Comparison of ENCODE assay signal across 11 cellular contexts in genomic region chr1:67077593-67077992, GRCh38. TPM values are rescaled to one million over a fixed set of nuclear protein-coding genes. Genes with fewer than 3 reads are reported as not detected.
"Had no signal": no experiment of that assay in that cellular context is flagged by ENCODE, and none has a peak within 500 bp of the region (broad histone marks: within the 10 kb centered on the region; RNA-seq: fewer than 3 reads in every experiment).

No MANE protein-coding gene starts in this region.

- H3K9me3 Mint-ChIP-seq: HFFc6 had no signal

- H3K9me3 ChIP-seq: HAP-1 had no signal

- H3K4me3 ChIP-seq: GM23248, HAP-1 had no signal

- H3K9ac ChIP-seq: GM23248 had no signal

- DNase-seq: GM23248, GOT3, H7, HFFc6 had no signal

- H2AFZ ChIP-seq: GM23248 had no signal

- H3K4me3 Mint-ChIP-seq: HFFc6, IgD-negative memory B cell had no signal

- ATAC-seq: HCT116, HepG2 had no signal

- FAIRE-seq: HepG2 had no signal

- H3K36me3 ChIP-seq: HAP-1 had no signal

- H3K4me1 ChIP-seq: HAP-1 had no signal

- H3K27ac Mint-ChIP-seq: HFFc6, IgD-negative memory B cell had no signal

- H3K27ac ChIP-seq: GM23248, HL-60 had no signal

RNA-seq across cellular contexts. Expression of gene C1orf141, which starts 57.2 kb away (rescaled TPM):
- total RNA-seq: GM23248, H4, H7, HepG2, HFFc6, HT1080 had no signal
- polyA plus RNA-seq: GM23248, HepG2, IgD-negative memory B cell had no signal
